In the genomic region with DNA sequence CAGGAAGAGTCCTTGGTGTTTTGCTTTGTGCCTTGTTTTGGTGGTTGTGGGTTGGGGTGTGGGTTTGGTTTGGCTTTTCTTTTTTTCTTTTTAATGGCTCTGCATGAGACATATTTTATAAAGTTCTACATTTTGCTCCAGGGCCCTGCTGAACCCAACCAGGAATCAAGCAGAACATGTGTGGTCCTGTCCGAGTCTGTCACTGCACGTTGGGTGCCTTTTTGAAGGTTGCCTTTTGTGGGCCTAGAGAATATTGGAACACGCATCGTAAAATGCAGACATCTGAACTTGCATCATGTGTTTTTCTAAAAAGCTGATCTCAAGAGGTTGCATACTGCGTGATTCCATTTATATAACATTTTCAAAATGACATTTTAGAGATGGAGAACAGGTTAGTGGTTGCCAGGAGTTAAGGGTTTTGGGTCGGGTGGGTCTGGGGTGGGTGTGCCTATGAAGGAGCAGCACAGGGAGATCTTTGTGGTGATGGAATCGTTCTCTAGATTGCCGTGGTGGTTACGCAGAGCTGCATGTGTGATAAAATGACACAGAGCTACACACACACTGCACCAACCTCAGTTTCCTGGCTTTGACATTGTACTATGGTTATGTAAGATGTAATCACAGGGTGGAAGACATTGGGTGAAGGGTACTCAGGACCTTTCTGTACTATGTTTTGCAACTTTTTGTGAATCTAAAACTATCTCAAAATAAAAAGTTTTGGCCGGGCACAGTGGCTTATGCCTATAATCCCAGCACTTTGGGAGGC, we compare ENCODE assay signal across 21 cellular contexts.
A peak's percentile ranks its signal among the peaks of the same experiment; 100 is the strongest.
DNase-seq lines count a peak whose midpoint lies in the region; ATAC-seq, FAIRE-seq and TF ChIP-seq lines count a peak whose summit lies in the region.
"Had no signal": no experiment of that assay in that cellular context is flagged by ENCODE, and none has a peak within 500 bp of the region (broad histone marks: within the 10 kb centered on the region; RNA-seq: fewer than 3 reads in every experiment).

No MANE protein-coding gene starts in this region.

- no peak for DNase-seq in activated naive CD8-positive, alpha-beta T cell treated with anti-CD3 and anti-CD28 coated beads, Interleukin-2, amount 10 ng/mL, durations not matched to agents 7 days and 5 days
- DNase-seq in activated naive CD8-positive, alpha-beta T cell treated with anti-CD3 and anti-CD28 coated beads, Interleukin-2, amount 50 U/mL, for 24 hours, result no peak
- DNase-seq in bronchial epithelial cell (ENCODE audit: low read depth) (peak; percentile 93), keratinocyte (ENCODE audit: low read depth, low spot score) (peak; percentile 11), tibial nerve (ENCODE audit: low spot score in 2 of 2) (no peak), cerebellum (ENCODE audit: low spot score) (no peak), NCI-H510A treated with DMSO at 0.1 percent for 48 hours (lab: John Stamatoyannopoulos, UW) (no peak)
- DNase-seq: ACHN; AML-193; Caco-2; DMS153; HFFc6; Karpas-422; MM.1S; NCI-H1092 treated with DMSO at 0.1 percent for 48 hours; NCI-H1694; NCI-H345; NK-92 treated with Interleukin-12 subunit alpha and Interleukin-12 subunit beta, amount 100 ng/mL, for 24 hours had no signal

- H3K27ac ChIP-seq in keratinocyte (ENCODE audit: control insufficient read depth, insufficient read depth, low read length) (no peak overlapping the region), tibial nerve (no peak overlapping the region)

- peak overlapping the region; percentile 28 for H3K4me2 ChIP-seq in keratinocyte (ENCODE audit: control insufficient read depth, extremely low read depth, insufficient read depth, low read depth, low read length)

- H3K4me3 Mint-ChIP-seq in activated naive CD8-positive, alpha-beta T cell treated with anti-CD3 and anti-CD28 coated beads, Interleukin-2, amount 10 ng/mL, durations not matched to agents 7 days and 5 days, result peak overlapping the region; percentile 6
- no peak overlapping the region for H3K4me3 Mint-ChIP-seq in activated naive CD8-positive, alpha-beta T cell treated with anti-CD3 and anti-CD28 coated beads, Interleukin-2, amount 50 U/mL, for 24 hours
- H3K4me3 Mint-ChIP-seq: CD4-positive, CD25-positive, alpha-beta regulatory T cell; HFFc6 had no signal

- H3K9ac ChIP-seq in keratinocyte (ENCODE audit: control insufficient read depth, extremely low read depth, insufficient read depth, low read length), result no peak overlapping the region

- H3K36me3 Mint-ChIP-seq in activated naive CD8-positive, alpha-beta T cell treated with anti-CD3 and anti-CD28 coated beads, Interleukin-2, amount 10 ng/mL, durations not matched to agents 7 days and 5 days, result no peaks in the 10 kb centered on the region
- H3K36me3 Mint-ChIP-seq in activated naive CD8-positive, alpha-beta T cell treated with anti-CD3 and anti-CD28 coated beads, Interleukin-2, amount 50 U/mL, for 24 hours (ENCODE audit: low read depth), result no peaks in the 10 kb centered on the region
- H3K36me3 Mint-ChIP-seq: CD4-positive, CD25-positive, alpha-beta regulatory T cell had no signal

- POLR2A ChIA-PET in activated naive CD8-positive, alpha-beta T cell treated with anti-CD3 and anti-CD28 coated beads, Interleukin-2, amount 10 ng/mL, durations not matched to agents 7 days and 5 days (lab: Charles Lee), result interaction anchor here (0.7 kb wide), 1 partner anchor 18 kb away, joined by 3 read pairs; no protein-coding TSS in a partner anchor

- no peaks in the 10 kb centered on the region for H3K9me3 Mint-ChIP-seq in activated naive CD8-positive, alpha-beta T cell treated with anti-CD3 and anti-CD28 coated beads, Interleukin-2, amount 10 ng/mL, durations not matched to agents 7 days and 5 days
- no peaks in the 10 kb centered on the region for H3K9me3 Mint-ChIP-seq in activated naive CD8-positive, alpha-beta T cell treated with anti-CD3 and anti-CD28 coated beads, Interleukin-2, amount 50 U/mL, for 24 hours
- H3K9me3 Mint-ChIP-seq: CD4-positive, CD25-positive, alpha-beta regulatory T cell; HFFc6 had no signal

- H3K27me3 ChIP-seq in bronchial epithelial cell (ENCODE audit: control insufficient read depth, insufficient read depth, low read length) (no peaks in the 10 kb centered on the region), keratinocyte (ENCODE audit: control insufficient read depth, extremely low read depth, insufficient read depth, low read length) (no peaks in the 10 kb centered on the region), tibial nerve (no peaks in the 10 kb centered on the region)

- ATAC-seq in activated naive CD8-positive, alpha-beta T cell treated with anti-CD3 and anti-CD28 coated beads, Interleukin-2, amount 10 ng/mL, durations not matched to agents 7 days and 5 days (ENCODE audit: low read depth), result peak; percentile 54
- ATAC-seq in activated naive CD8-positive, alpha-beta T cell treated with anti-CD3 and anti-CD28 coated beads, Interleukin-2, amount 50 U/mL, for 24 hours, result no peak
- ATAC-seq in GM21529 (IDR thresholded peaks at IDR 0.05; ENCODE audit: unreplicated experiment), result no peak

- no peak overlapping the region for H3K27ac Mint-ChIP-seq in activated naive CD8-positive, alpha-beta T cell treated with anti-CD3 and anti-CD28 coated beads, Interleukin-2, amount 10 ng/mL, durations not matched to agents 7 days and 5 days
- no peak overlapping the region for H3K27ac Mint-ChIP-seq in activated naive CD8-positive, alpha-beta T cell treated with anti-CD3 and anti-CD28 coated beads, Interleukin-2, amount 50 U/mL, for 24 hours
- H3K27ac Mint-ChIP-seq: CD4-positive, CD25-positive, alpha-beta regulatory T cell; HFFc6 had no signal

- H2AFZ ChIP-seq in keratinocyte (ENCODE audit: control insufficient read depth, low read length), result no peak overlapping the region

- FAIRE-seq in bronchial epithelial cell (lab: Jason Lieb, UNC), result peak; percentile 23
- FAIRE-seq in keratinocyte (lab: Jason Lieb, UNC), result peak; percentile 36
- FAIRE-seq: H54 had no signal

- no peaks in the 10 kb centered on the region for H3K9me1 ChIP-seq in keratinocyte (ENCODE audit: control insufficient read depth, extremely low read depth, insufficient read depth, low read length)

- peaks cover 25% of the 10 kb centered on the region for H3K4me1 Mint-ChIP-seq in activated naive CD8-positive, alpha-beta T cell treated with anti-CD3 and anti-CD28 coated beads, Interleukin-2, amount 10 ng/mL, durations not matched to agents 7 days and 5 days
- peaks cover 8% of the 10 kb centered on the region for H3K4me1 Mint-ChIP-seq in activated naive CD8-positive, alpha-beta T cell treated with anti-CD3 and anti-CD28 coated beads, Interleukin-2, amount 50 U/mL, for 24 hours

- no peaks in the 10 kb centered on the region for H4K20me1 ChIP-seq in keratinocyte (ENCODE audit: control insufficient read depth, extremely low read depth, insufficient read depth, low read length)

- WGBS in tibial nerve, 2 donors, result 78 to 83% methylated on average over 10 of the region's 10 CpGs

- H3K9me3 ChIP-seq in keratinocyte (ENCODE audit: control insufficient read depth, low read depth, low read length), result no peaks in the 10 kb centered on the region
- no peaks in the 10 kb centered on the region for H3K9me3 ChIP-seq in tibial nerve
- H3K9me3 ChIP-seq: Caco-2 had no signal

- peaks cover 10% of the 10 kb centered on the region for H3K4me1 ChIP-seq in keratinocyte (ENCODE audit: control insufficient read depth, extremely low read depth, insufficient read depth, low read length)
- peaks cover 0 to 4% (median 0%) of the 10 kb centered on the region in 4 donors for H3K4me1 ChIP-seq in tibial nerve
- H3K4me1 ChIP-seq: Caco-2 had no signal

- peaks cover 70% of the 10 kb centered on the region for H3K27me3 Mint-ChIP-seq in activated naive CD8-positive, alpha-beta T cell treated with anti-CD3 and anti-CD28 coated beads, Interleukin-2, amount 10 ng/mL, durations not matched to agents 7 days and 5 days
- peaks cover 36% of the 10 kb centered on the region for H3K27me3 Mint-ChIP-seq in activated naive CD8-positive, alpha-beta T cell treated with anti-CD3 and anti-CD28 coated beads, Interleukin-2, amount 50 U/mL, for 24 hours

- no peak for TF ChIP-seq CTCF in bronchial epithelial cell (IDR thresholded peaks at IDR 0.05; ENCODE audit: insufficient read depth, low read length, severe bottlenecking)
- no peak for TF ChIP-seq CTCF in keratinocyte (optimal IDR thresholded peaks at IDR 0.05 in 1 of 3, IDR thresholded peaks at IDR 0.05 in 1 of 3, conservative IDR thresholded peaks at IDR 0.05 in 1 of 3; ENCODE audit: extremely low read depth in 1 of 3, insufficient read depth in 2 of 3, low read length in 3 of 3)
- TF ChIP-seq CTCF in tibial nerve (IDR thresholded peaks at IDR 0.05), result no peak

- TF ChIP-seq EP300 in tibial nerve (IDR thresholded peaks at IDR 0.05), result no peak

- H3K36me3 ChIP-seq in bronchial epithelial cell (ENCODE audit: control insufficient read depth, insufficient read depth, low read length), result no peaks in the 10 kb centered on the region
- no peaks in the 10 kb centered on the region for H3K36me3 ChIP-seq in keratinocyte (ENCODE audit: control insufficient read depth in 2 of 2, extremely low read depth in 1 of 2, insufficient read depth in 2 of 2, low read length in 2 of 2)
- no peaks in the 10 kb centered on the region for H3K36me3 ChIP-seq in tibial nerve

- no peaks in the 10 kb centered on the region for H3K79me2 ChIP-seq in keratinocyte (ENCODE audit: control insufficient read depth, insufficient read depth, low read length)

- no peak for TF ChIP-seq POLR2A in tibial nerve (IDR thresholded peaks at IDR 0.05)

- dilution Hi-C loops in keratinocyte (cut with MboI; ENCODE audit: extremely low pct_ligation_motif_present, low sequenced_read_pairs), result no loop called here

- no peak overlapping the region for H3K4me3 ChIP-seq in bronchial epithelial cell (ENCODE audit: low read depth, low read length)
- H3K4me3 ChIP-seq in keratinocyte (ENCODE audit: control insufficient read depth in 2 of 3, extremely low read depth in 1 of 3, insufficient read depth in 2 of 3, low read depth in 1 of 3, low read length in 3 of 3), result no peak overlapping the region
- no peak overlapping the region for H3K4me3 ChIP-seq in tibial nerve

Comparison
In these comparisons a context has a peak if more than half of its experiments do, and no peak if none do; other contexts are left out.
1. DNase-seq: peak in bronchial epithelial cell (single experiment) and keratinocyte (single experiment); none in activated naive CD8-positive, alpha-beta T cell treated with anti-CD3 and anti-CD28 coated beads, Interleukin-2, amount 10 ng/mL, durations not matched to agents 7 days and 5 days (single experiment), activated naive CD8-positive, alpha-beta T cell treated with anti-CD3 and anti-CD28 coated beads, Interleukin-2, amount 50 U/mL, for 24 hours (single experiment), tibial nerve (0 of 2), cerebellum (single experiment) and NCI-H510A treated with DMSO at 0.1 percent for 48 hours (single experiment).